ENCODE assay signal across 25 cellular contexts in genomic region chr11:44313701-44314489, GRCh38. TPM values are rescaled to one million over a fixed set of nuclear protein-coding genes. Genes with fewer than 3 reads are reported as not detected.
DNase-seq lines count a peak whose midpoint lies in the region; ATAC-seq and TF ChIP-seq lines count a peak whose summit lies in the region.
"Had no signal": no experiment of that assay in that cellular context is flagged by ENCODE, and none has a peak within 500 bp of the region (broad histone marks: within the 10 kb centered on the region; RNA-seq: fewer than 3 reads in every experiment).

No MANE protein-coding gene starts in this region.

- CTCF ChIA-PET in activated CD8-positive, alpha-beta T cell treated with anti-CD3 and anti-CD28 coated beads, Interleukin-2, amount 10 ng/mL, durations not matched to agents 7 days and 5 days (lab: Charles Lee): interaction anchor here (0.7 kb wide), 1 partner anchor 57 kb away, joined by 3 read pairs; no protein-coding TSS in a partner anchor

- TF ChIP-seq EP300 in tibial nerve (IDR thresholded peaks at IDR 0.05): no peak

- H3K9me3 ChIP-seq in tibial nerve: peaks cover 0 to 5% (median 0%) of the 10 kb centered on the region in 4 donors
- H3K9me3 ChIP-seq: HAP-1, left lung, suprapubic skin had no signal

- peak; percentile 4 for DNase-seq in activated naive CD8-positive, alpha-beta T cell treated with anti-CD3 and anti-CD28 coated beads, Interleukin-2, amount 10 ng/mL, durations not matched to agents 7 days and 5 days
- no peak for DNase-seq in activated naive CD8-positive, alpha-beta T cell treated with anti-CD3 and anti-CD28 coated beads, Interleukin-2, amount 50 U/mL, for 24 hours
- DNase-seq in NCI-H69 (lab: John Stamatoyannopoulos, UW) (peak; percentile 48), fibroblast of mammary gland (ENCODE audit: low read depth) (peak; percentile 35), NCI-H1436 (lab: John Stamatoyannopoulos, UW) (no peak), amniotic stem cell (lab: John Stamatoyannopoulos, UW) (no peak), tibial nerve (ENCODE audit: low spot score in 2 of 2) (no peak)
- no peak for DNase-seq in activated CD8-positive, alpha-beta T cell treated with anti-CD3 and anti-CD28 coated beads, Interleukin-2, amount 10 ng/mL, durations not matched to agents 7 days and 5 days
- DNase-seq: activated CD4-positive, alpha-beta memory T cell treated with anti-CD3 and anti-CD28 coated beads, Interleukin-2, amount 10 ng/mL, durations not matched to agents 7 days and 5 days; activated CD4-positive, CD25-positive, alpha-beta regulatory T cell; activated naive CD4-positive, alpha-beta T cell treated with Interleukin-2 at 50 U/mL for 16 hours; activated T-cell treated with anti-CD3 and anti-CD28 coated beads, Interleukin-2, amount 50 U/mL, for 1 hour; CD4-positive, alpha-beta T cell; left lung; midbrain; NCI-H146; NCI-H345; sigmoid colon had no signal

- peaks cover 16% of the 10 kb centered on the region for H3K4me1 Mint-ChIP-seq in activated naive CD8-positive, alpha-beta T cell treated with anti-CD3 and anti-CD28 coated beads, Interleukin-2, amount 10 ng/mL, durations not matched to agents 7 days and 5 days
- H3K4me1 Mint-ChIP-seq in activated naive CD8-positive, alpha-beta T cell treated with anti-CD3 and anti-CD28 coated beads, Interleukin-2, amount 50 U/mL, for 24 hours: peaks cover 11% of the 10 kb centered on the region
- H3K4me1 Mint-ChIP-seq in activated CD8-positive, alpha-beta T cell treated with anti-CD3 and anti-CD28 coated beads, Interleukin-2, amount 10 ng/mL, durations not matched to agents 7 days and 5 days (ENCODE audit: low read depth): peaks cover 14% of the 10 kb centered on the region

- H3K36me3 ChIP-seq in tibial nerve: no peaks in the 10 kb centered on the region
- H3K36me3 ChIP-seq: HAP-1, left lung, sigmoid colon, suprapubic skin had no signal

- H3K36me3 Mint-ChIP-seq in activated naive CD8-positive, alpha-beta T cell treated with anti-CD3 and anti-CD28 coated beads, Interleukin-2, amount 10 ng/mL, durations not matched to agents 7 days and 5 days: no peaks in the 10 kb centered on the region
- no peaks in the 10 kb centered on the region for H3K36me3 Mint-ChIP-seq in activated naive CD8-positive, alpha-beta T cell treated with anti-CD3 and anti-CD28 coated beads, Interleukin-2, amount 50 U/mL, for 24 hours (ENCODE audit: low read depth)
- no peaks in the 10 kb centered on the region for H3K36me3 Mint-ChIP-seq in activated CD8-positive, alpha-beta T cell treated with anti-CD3 and anti-CD28 coated beads, Interleukin-2, amount 10 ng/mL, durations not matched to agents 7 days and 5 days (ENCODE audit: low read depth)
- H3K36me3 Mint-ChIP-seq: natural killer cell treated with Interleukin-12 subunit alpha and Interleukin-12 subunit beta and Interleukin-15 and Interleukin-18, amount 100 ng/mL, for 72 hours had no signal

- POLR2A ChIA-PET in activated naive CD8-positive, alpha-beta T cell treated with anti-CD3 and anti-CD28 coated beads, Interleukin-2, amount 10 ng/mL, durations not matched to agents 7 days and 5 days (lab: Charles Lee): no interaction called here
- POLR2A ChIA-PET in activated CD8-positive, alpha-beta T cell treated with anti-CD3 and anti-CD28 coated beads, Interleukin-2, amount 10 ng/mL, durations not matched to agents 7 days and 5 days (lab: Charles Lee): no interaction called here

- H3K27ac Mint-ChIP-seq in activated naive CD8-positive, alpha-beta T cell treated with anti-CD3 and anti-CD28 coated beads, Interleukin-2, amount 10 ng/mL, durations not matched to agents 7 days and 5 days: no peak overlapping the region
- H3K27ac Mint-ChIP-seq in activated naive CD8-positive, alpha-beta T cell treated with anti-CD3 and anti-CD28 coated beads, Interleukin-2, amount 50 U/mL, for 24 hours: no peak overlapping the region
- H3K27ac Mint-ChIP-seq in activated CD8-positive, alpha-beta T cell treated with anti-CD3 and anti-CD28 coated beads, Interleukin-2, amount 10 ng/mL, durations not matched to agents 7 days and 5 days: no peak overlapping the region
- H3K27ac Mint-ChIP-seq: activated CD4-positive, alpha-beta memory T cell treated with anti-CD3 and anti-CD28 coated beads, Interleukin-2, amount 10 ng/mL, durations not matched to agents 7 days and 5 days; CD4-positive, alpha-beta T cell; natural killer cell treated with Interleukin-12 subunit alpha and Interleukin-12 subunit beta and Interleukin-15 and Interleukin-18, amount 100 ng/mL, for 72 hours; T-helper 2 cell treated with Interferon-gamma antibody and Interleukin-4, amounts not matched to agents 5 μg/mL and 100 μg/mL, for 36 hours had no signal

- H3K27ac ChIP-seq in tibial nerve: no peak overlapping the region
- H3K27ac ChIP-seq: left lung, sigmoid colon, SK-N-MC, suprapubic skin had no signal

- no peak for TF ChIP-seq CTCF in fibroblast of mammary gland (conservative IDR thresholded peaks at IDR 0.05; ENCODE audit: control insufficient read depth, insufficient read depth, low read depth, low read length)
- no peak for TF ChIP-seq CTCF in tibial nerve (IDR thresholded peaks at IDR 0.05)

- TF ChIP-seq POLR2A in tibial nerve (IDR thresholded peaks at IDR 0.05): no peak

- H3K4me3 ChIP-seq in fibroblast of mammary gland (ENCODE audit: control insufficient read depth, low read depth, low read length) (no peak overlapping the region), tibial nerve (no peak overlapping the region)
- H3K4me3 ChIP-seq: GM12878, HAP-1, left lung, sigmoid colon, SK-N-MC, suprapubic skin had no signal

- whole genome bisulfite sequencing in tibial nerve, 2 donors: 33 to 38% methylated on average over 11 of the region's 11 CpGs

- peaks cover 88% of the 10 kb centered on the region for H3K27me3 Mint-ChIP-seq in activated naive CD8-positive, alpha-beta T cell treated with anti-CD3 and anti-CD28 coated beads, Interleukin-2, amount 10 ng/mL, durations not matched to agents 7 days and 5 days
- peaks cover 87% of the 10 kb centered on the region for H3K27me3 Mint-ChIP-seq in activated naive CD8-positive, alpha-beta T cell treated with anti-CD3 and anti-CD28 coated beads, Interleukin-2, amount 50 U/mL, for 24 hours
- peaks cover 92% of the 10 kb centered on the region for H3K27me3 Mint-ChIP-seq in activated CD8-positive, alpha-beta T cell treated with anti-CD3 and anti-CD28 coated beads, Interleukin-2, amount 10 ng/mL, durations not matched to agents 7 days and 5 days (ENCODE audit: low read depth)

- H3K27me3 ChIP-seq in tibial nerve: peaks cover 3 to 99% of the 10 kb centered on the region in 2 donors

- peaks cover 0 to 46% (median 27%) of the 10 kb centered on the region in 4 donors for H3K4me1 ChIP-seq in tibial nerve
- H3K4me1 ChIP-seq: HAP-1 had no signal

- no peaks in the 10 kb centered on the region for H3K9me3 Mint-ChIP-seq in activated naive CD8-positive, alpha-beta T cell treated with anti-CD3 and anti-CD28 coated beads, Interleukin-2, amount 10 ng/mL, durations not matched to agents 7 days and 5 days
- H3K9me3 Mint-ChIP-seq in activated naive CD8-positive, alpha-beta T cell treated with anti-CD3 and anti-CD28 coated beads, Interleukin-2, amount 50 U/mL, for 24 hours: no peaks in the 10 kb centered on the region
- H3K9me3 Mint-ChIP-seq in activated CD8-positive, alpha-beta T cell treated with anti-CD3 and anti-CD28 coated beads, Interleukin-2, amount 10 ng/mL, durations not matched to agents 7 days and 5 days (ENCODE audit: insufficient read depth): no peaks in the 10 kb centered on the region
- H3K9me3 Mint-ChIP-seq: activated CD4-positive, alpha-beta memory T cell treated with anti-CD3 and anti-CD28 coated beads, Interleukin-2, amount 10 ng/mL, durations not matched to agents 7 days and 5 days; CD4-positive, alpha-beta T cell; natural killer cell treated with Interleukin-12 subunit alpha and Interleukin-12 subunit beta and Interleukin-15 and Interleukin-18, amount 100 ng/mL, for 72 hours; T-helper 2 cell treated with Interferon-gamma antibody and Interleukin-4, amounts not matched to agents 5 μg/mL and 100 μg/mL, for 36 hours had no signal

- ATAC-seq in activated naive CD8-positive, alpha-beta T cell treated with anti-CD3 and anti-CD28 coated beads, Interleukin-2, amount 10 ng/mL, durations not matched to agents 7 days and 5 days (ENCODE audit: low read depth): no peak
- ATAC-seq in activated naive CD8-positive, alpha-beta T cell treated with anti-CD3 and anti-CD28 coated beads, Interleukin-2, amount 50 U/mL, for 24 hours: no peak
- ATAC-seq in activated CD8-positive, alpha-beta T cell treated with anti-CD3 and anti-CD28 coated beads, Interleukin-2, amount 10 ng/mL, durations not matched to agents 7 days and 5 days: no peak
- ATAC-seq: GM12878; HepG2; left lung; natural killer cell treated with Interleukin-12 subunit alpha and Interleukin-12 subunit beta and Interleukin-15 and Interleukin-18, amount 100 ng/mL, for 72 hours had no signal

- no peak overlapping the region for H3K4me3 Mint-ChIP-seq in activated naive CD8-positive, alpha-beta T cell treated with anti-CD3 and anti-CD28 coated beads, Interleukin-2, amount 10 ng/mL, durations not matched to agents 7 days and 5 days
- no peak overlapping the region for H3K4me3 Mint-ChIP-seq in activated naive CD8-positive, alpha-beta T cell treated with anti-CD3 and anti-CD28 coated beads, Interleukin-2, amount 50 U/mL, for 24 hours
- no peak overlapping the region for H3K4me3 Mint-ChIP-seq in activated CD8-positive, alpha-beta T cell treated with anti-CD3 and anti-CD28 coated beads, Interleukin-2, amount 10 ng/mL, durations not matched to agents 7 days and 5 days
- H3K4me3 Mint-ChIP-seq: activated CD4-positive, alpha-beta memory T cell treated with anti-CD3 and anti-CD28 coated beads, Interleukin-2, amount 10 ng/mL, durations not matched to agents 7 days and 5 days; CD4-positive, alpha-beta T cell; natural killer cell treated with Interleukin-12 subunit alpha and Interleukin-12 subunit beta and Interleukin-15 and Interleukin-18, amount 100 ng/mL, for 72 hours; T-helper 2 cell treated with Interferon-gamma antibody and Interleukin-4, amounts not matched to agents 5 μg/mL and 100 μg/mL, for 36 hours had no signal

RNA-seq across cellular contexts. Expression of gene ALX4, which starts 4.0 kb away (rescaled TPM):
- total RNA-seq in activated naive CD8-positive, alpha-beta T cell treated with anti-CD3 and anti-CD28 coated beads, Interleukin-2, amount 10 ng/mL, durations not matched to agents 7 days and 5 days: not detected
- total RNA-seq in tibial nerve: under 1 TPM in 3 of 4 donors, not detected in 1; under 0.01 to 0.30 (median 0.22) TPM
- not detected for total RNA-seq in activated CD8-positive, alpha-beta T cell treated with anti-CD3 and anti-CD28 coated beads, Interleukin-2, amount 10 ng/mL, durations not matched to agents 7 days and 5 days
- total RNA-seq: activated CD4-positive, alpha-beta memory T cell treated with anti-CD3 and anti-CD28 coated beads, Interleukin-2, amount 10 ng/mL, durations not matched to agents 7 days and 5 days; CD4-positive, alpha-beta T cell; GM12878; HepG2; left lung; natural killer cell treated with Interleukin-12 subunit alpha and Interleukin-12 subunit beta and Interleukin-15 and Interleukin-18, amount 100 ng/mL, for 72 hours; sigmoid colon had no signal

Comparison
In these comparisons a context has a peak if more than half of its experiments do, and no peak if none do; other contexts are left out.
1. DNase-seq: peak in activated naive CD8-positive, alpha-beta T cell treated with anti-CD3 and anti-CD28 coated beads, Interleukin-2, amount 10 ng/mL, durations not matched to agents 7 days and 5 days (single experiment), NCI-H69 (single experiment) and fibroblast of mammary gland (single experiment); none in activated naive CD8-positive, alpha-beta T cell treated with anti-CD3 and anti-CD28 coated beads, Interleukin-2, amount 50 U/mL, for 24 hours (single experiment), NCI-H1436 (single experiment), amniotic stem cell (single experiment), tibial nerve (0 of 2) and activated CD8-positive, alpha-beta T cell treated with anti-CD3 and anti-CD28 coated beads, Interleukin-2, amount 10 ng/mL, durations not matched to agents 7 days and 5 days (single experiment).